7 cellular contexts compared by ENCODE assay signal in the genomic region with DNA sequence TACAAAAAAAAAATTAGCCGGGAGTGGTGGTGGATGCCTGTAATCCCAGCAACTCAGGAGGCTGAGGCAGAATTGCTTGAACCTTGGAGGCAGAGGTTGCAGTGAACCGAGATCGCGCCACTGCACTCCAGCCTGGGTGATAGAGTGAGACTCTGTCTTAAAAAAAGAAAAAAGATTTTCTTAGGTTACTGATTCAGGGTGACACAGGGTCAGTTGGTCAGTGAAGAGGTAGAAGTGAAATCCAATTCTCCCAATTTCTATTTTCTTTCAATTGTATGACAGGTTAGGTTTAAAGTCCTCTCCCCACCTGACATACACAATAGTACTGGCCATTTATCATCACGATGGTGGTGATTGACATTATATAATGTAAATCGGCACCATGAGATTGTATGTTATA. TPM values are rescaled to one million over a fixed set of nuclear protein-coding genes. Genes with fewer than 3 reads are reported as not detected.
DNase-seq lines count a peak whose midpoint lies in the region; TF ChIP-seq lines count a peak whose summit lies in the region.
"Not testable (repeated sequence)": the region's sequence is repeated elsewhere in the genome, so short reads cannot be mapped to it uniquely, and the experiment has no call there.

No MANE protein-coding gene starts in this region.

- H3K27ac Mint-ChIP-seq in HFFc6, result peak overlapping the region; percentile 49
- H3K27ac Mint-ChIP-seq in activated T-cell treated with anti-CD3 and anti-CD28 coated beads, Interleukin-2, amount 50 U/mL, for 24 hours, result peak overlapping the region; percentile 29
- H3K27ac Mint-ChIP-seq in neural progenitor cell, result peak overlapping the region; percentile 83

- H3K4me1 Mint-ChIP-seq in HFFc6 (ENCODE audit: low read depth) (peaks cover 82% of the 10 kb centered on the region), neural progenitor cell (peaks cover 77% of the 10 kb centered on the region)
- H3K4me1 Mint-ChIP-seq in activated T-cell treated with anti-CD3 and anti-CD28 coated beads, Interleukin-2, amount 50 U/mL, for 24 hours (ENCODE audit: low read depth), result peaks cover 40% of the 10 kb centered on the region

- 91% methylated on average over 6 of the region's 6 CpGs for WGBS in esophagus muscularis mucosa
- 82 to 89% methylated on average over 6 of the region's 6 CpGs for WGBS in transverse colon (ENCODE audit: low coverage in 1 of 2), 2 donors

- not testable (repeated sequence) for H3K9me3 ChIP-seq in BLaER1 treated with 17β-estradiol and CSF1 and Interleukin-3, amounts not matched to agents 10 nM and 100 nM (replicated peaks in 1 of 11); esophagus muscularis mucosa; right atrium auricular region; neural progenitor cell (ENCODE audit: low read depth); transverse colon

- peaks cover 24% of the 10 kb centered on the region for H3F3A ChIP-seq in neural progenitor cell (ENCODE audit: low read depth)

- H3K27ac ChIP-seq in BLaER1 treated with 17β-estradiol and CSF1 and Interleukin-3, amounts not matched to agents 10 nM and 100 nM, result peak overlapping the region in 8 of 11 experiments; percentile 16 to 89 (median 66); a peak in 9 of 22 replicates
- H3K27ac ChIP-seq in esophagus muscularis mucosa (replicated peaks in 1 of 4) (peak overlapping the region; percentile 72 to 97 (median 74)), right atrium auricular region (peak overlapping the region; percentile 8 to 72), transverse colon (peak overlapping the region; percentile 13 to 95 (median 52))
- not testable (repeated sequence) for H3K27ac ChIP-seq in neural progenitor cell

- H3K27me3 ChIP-seq in BLaER1 treated with 17β-estradiol and CSF1 and Interleukin-3, amounts not matched to agents 10 nM and 100 nM; esophagus muscularis mucosa; right atrium auricular region; neural progenitor cell; transverse colon: not testable (repeated sequence)

- peaks cover 0 to 36% (median 6%) of the 10 kb centered on the region in 11 experiments; a peak in 7 of 22 replicates for H4K20me1 ChIP-seq in BLaER1 treated with 17β-estradiol and CSF1 and Interleukin-3, amounts not matched to agents 10 nM and 100 nM
- H4K20me1 ChIP-seq in neural progenitor cell (ENCODE audit: low read depth), result peaks cover 30% of the 10 kb centered on the region

- H3K27me3 Mint-ChIP-seq in HFFc6 (ENCODE audit: insufficient read depth); activated T-cell treated with anti-CD3 and anti-CD28 coated beads, Interleukin-2, amount 50 U/mL, for 24 hours: not testable (repeated sequence)
- peaks cover 12% of the 10 kb centered on the region for H3K27me3 Mint-ChIP-seq in neural progenitor cell (ENCODE audit: insufficient read depth, low read depth)

- not testable (repeated sequence) for DNase-seq in HFFc6; activated T-cell treated with anti-CD3 and anti-CD28 coated beads, Interleukin-2, amount 50 U/mL, for 24 hours; esophagus muscularis mucosa (ENCODE audit: extremely low spot score); right atrium auricular region (ENCODE audit: low spot score); neural progenitor cell (ENCODE audit: low spot score); transverse colon

- in situ Hi-C loops in transverse colon (cut with MboI; ENCODE audit: low pct_ligation_motif_present in 1 of 4, low pct_unique_long_range_greater_than_20kb in 1 of 4, low sequenced_read_pairs in 3 of 4), result not testable (repeated sequence)

- H3K9me3 Mint-ChIP-seq in HFFc6; activated T-cell treated with anti-CD3 and anti-CD28 coated beads, Interleukin-2, amount 50 U/mL, for 24 hours; neural progenitor cell: not testable (repeated sequence)

- peak overlapping the region in 7 of 11 experiments; percentile 14 to 97 (median 72); a peak in 14 of 22 replicates for H3K4me2 ChIP-seq in BLaER1 treated with 17β-estradiol and CSF1 and Interleukin-3, amounts not matched to agents 10 nM and 100 nM
- not testable (repeated sequence) for H3K4me2 ChIP-seq in neural progenitor cell

- intact Hi-C loops in esophagus muscularis mucosa (cut with DNase I); transverse colon (cut with DNase I; ENCODE audit: low total_unique reads): not testable (repeated sequence)

- H3K36me3 ChIP-seq in BLaER1 treated with 17β-estradiol and CSF1 and Interleukin-3, amounts not matched to agents 10 nM and 100 nM, result peaks cover 19 to 68% (median 50%) of the 10 kb centered on the region in 11 experiments
- not testable (repeated sequence) for H3K36me3 ChIP-seq in esophagus muscularis mucosa, right atrium auricular region, neural progenitor cell, transverse colon

- peaks cover 85 to 99% (median 98%) of the 10 kb centered on the region in 10 experiments for H3K4me1 ChIP-seq in BLaER1 treated with 17β-estradiol and CSF1 and Interleukin-3, amounts not matched to agents 10 nM and 100 nM
- H3K4me1 ChIP-seq in esophagus muscularis mucosa (peaks cover 67 to 91% (median 86%) of the 10 kb centered on the region in 4 donors), right atrium auricular region (peaks cover 0 to 78% of the 10 kb centered on the region in 2 donors), neural progenitor cell (peaks cover 24% of the 10 kb centered on the region), transverse colon (peaks cover 34 to 91% (median 62%) of the 10 kb centered on the region in 4 donors)

- not testable (repeated sequence) for TF ChIP-seq CTCF in HFFc6 (IDR thresholded peaks at IDR 0.05); esophagus muscularis mucosa (IDR thresholded peaks at IDR 0.05); right atrium auricular region (IDR thresholded peaks at IDR 0.05); neural progenitor cell (IDR thresholded peaks at IDR 0.05); transverse colon (IDR thresholded peaks at IDR 0.05)

- not testable (repeated sequence) for TF ChIP-seq EP300 in esophagus muscularis mucosa (IDR thresholded peaks at IDR 0.05); transverse colon (IDR thresholded peaks at IDR 0.05; ENCODE audit: low read depth)

- peaks cover 19% of the 10 kb centered on the region for H3K79me2 ChIP-seq in neural progenitor cell (ENCODE audit: low read depth)

- not testable (repeated sequence) for H3K9ac ChIP-seq in BLaER1 treated with 17β-estradiol and CSF1 and Interleukin-3, amounts not matched to agents 10 nM and 100 nM; neural progenitor cell

- not testable (repeated sequence) for H3K4me3 ChIP-seq in BLaER1 treated with 17β-estradiol and CSF1 and Interleukin-3, amounts not matched to agents 10 nM and 100 nM; esophagus muscularis mucosa; right atrium auricular region; neural progenitor cell; transverse colon

- not testable (repeated sequence) for H3K4me3 Mint-ChIP-seq in HFFc6; activated T-cell treated with anti-CD3 and anti-CD28 coated beads, Interleukin-2, amount 50 U/mL, for 24 hours; neural progenitor cell

- not testable (repeated sequence) for TF ChIP-seq POLR2A in esophagus muscularis mucosa (IDR thresholded peaks at IDR 0.05; ENCODE audit: low read depth); transverse colon (IDR thresholded peaks at IDR 0.05)

- H3K36me3 Mint-ChIP-seq in HFFc6 (ENCODE audit: low read depth) (peaks cover 21% of the 10 kb centered on the region), neural progenitor cell (peaks cover 28% of the 10 kb centered on the region)
- H3K36me3 Mint-ChIP-seq in activated T-cell treated with anti-CD3 and anti-CD28 coated beads, Interleukin-2, amount 50 U/mL, for 24 hours (ENCODE audit: low read depth), result peaks cover 30% of the 10 kb centered on the region

- H2AFZ ChIP-seq in neural progenitor cell (replicated peaks), result not testable (repeated sequence)

RNA-seq across cellular contexts. Expression of a gene that starts 38.5 kb away (rescaled TPM):
- 10 to 100 TPM; 39.7 to 53.4 (median 50.1) TPM for total RNA-seq in HFFc6 (2021; fragmentation: NEBNext Ultra II Directional; extraction: Animal tissue kit (Norgen Biotek cat#: 25700))
- total RNA-seq in esophagus muscularis mucosa (100 to 1,000 TPM in 2 of 4 donors, 10 to 100 TPM in 2; 77.0 to 109 (median 94.0) TPM), right atrium auricular region (10 to 100 TPM; 51.4 to 81.3 TPM), neural progenitor cell (ENCODE audit: low replicate concordance) (87.7 and 124 TPM in 2 replicates), transverse colon (100 to 1,000 TPM in 3 of 4 donors, 10 to 100 TPM in 1; 86.8 to 362 (median 178) TPM)

Comparison
In these comparisons a context has a peak if more than half of its experiments do, and no peak if none do; other contexts are left out.
1. H3K27ac Mint-ChIP-seq: peak in every context shown above with its lines; median percentile 83 in neural progenitor cell; 49 in HFFc6; 29 in activated T-cell treated with anti-CD3 and anti-CD28 coated beads, Interleukin-2, amount 50 U/mL, for 24 hours.